30 cellular contexts compared by ENCODE assay signal in the genomic region with DNA sequence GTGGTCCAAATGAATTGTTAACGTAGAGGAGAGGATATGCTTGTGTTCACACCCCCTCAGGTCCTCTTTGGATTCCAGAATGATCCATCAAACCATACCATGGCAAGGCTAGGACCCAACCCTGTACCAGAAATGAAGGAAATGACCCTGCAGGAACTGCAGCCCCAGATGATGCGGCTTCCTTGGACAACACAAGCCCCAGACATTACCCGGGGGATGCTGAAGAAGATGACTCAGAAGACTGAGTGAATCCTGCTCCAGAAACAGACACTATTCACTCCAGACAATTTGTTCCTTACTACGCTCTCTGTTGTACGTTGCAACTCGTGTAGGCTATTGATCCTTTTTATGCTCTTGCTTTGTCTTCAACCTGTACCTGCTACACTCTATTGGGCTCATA.
"Had no signal": no experiment of that assay in that cellular context is flagged by ENCODE, and none has a peak within 500 bp of the region (broad histone marks: within the 10 kb centered on the region; RNA-seq: fewer than 3 reads in every experiment).

No MANE protein-coding gene starts in this region.

- H3K36me3 ChIP-seq: ascending aorta, brain microvascular endothelial cell, esophagus muscularis mucosa had no signal

- H3K9me3 ChIP-seq: ascending aorta, esophagus muscularis mucosa had no signal

- DNase-seq: activated CD4-positive, alpha-beta memory T cell treated with anti-CD3 and anti-CD28 coated beads, Interleukin-2, amount 10 ng/mL, durations not matched to agents 7 days and 5 days; activated CD4-positive, alpha-beta T cell treated with anti-CD3 and anti-CD28 coated beads for 1 hour; activated CD4-positive, alpha-beta T cell treated with anti-CD3 and anti-CD28 coated beads for 4 hours; activated CD4-positive, alpha-beta T cell treated with anti-CD3 and anti-CD28 coated beads, Interleukin-2, amount 10 ng/mL, durations not matched to agents 7 days and 5 days; activated CD4-positive, alpha-beta T cell treated with anti-CD3 and anti-CD28 coated beads, Interleukin-2, amount 50 U/mL, for 4 hours; activated CD8-positive, alpha-beta memory T cell treated with anti-CD3 and anti-CD28 coated beads, Interleukin-2, amount 50 U/mL, for 48 hours; activated gamma-delta T cell; activated naive CD4-positive, alpha-beta T cell; activated naive CD4-positive, alpha-beta T cell treated with anti-CD3 and anti-CD28 coated beads, Interleukin-2, amount 10 ng/mL, durations not matched to agents 7 days and 5 days; activated naive CD8-positive, alpha-beta T cell treated with anti-CD3 and anti-CD28 coated beads, Interleukin-2, amount 10 ng/mL, durations not matched to agents 7 days and 5 days; activated T-cell treated with anti-CD3 and anti-CD28 coated beads for 4 hours; activated T-cell treated with anti-CD3 and anti-CD28 coated beads, Interleukin-2, amount 50 U/mL, for 24 hours; activated T-cell treated with anti-CD3 and anti-CD28 coated beads, Interleukin-2, amount 50 U/mL, for 72 hours; brain microvascular endothelial cell; dorsolateral prefrontal cortex; effector memory CD8-positive, alpha-beta T cell; erythroblast; head of caudate nucleus; hippocampal formation; T-helper 2 cell had no signal

- H3K4me1 ChIP-seq: ascending aorta, esophagus muscularis mucosa had no signal

- H3K36me3 Mint-ChIP-seq: activated naive CD4-positive, alpha-beta T cell treated with anti-CD3 and anti-CD28 coated beads, Interleukin-2, amount 10 ng/mL, durations not matched to agents 7 days and 5 days had no signal

- H3K27ac Mint-ChIP-seq: activated CD4-positive, alpha-beta memory T cell treated with anti-CD3 and anti-CD28 coated beads, Interleukin-2, amount 10 ng/mL, durations not matched to agents 7 days and 5 days; activated CD4-positive, alpha-beta T cell treated with anti-CD3 and anti-CD28 coated beads, Interleukin-2, amount 10 ng/mL, durations not matched to agents 7 days and 5 days; activated naive CD4-positive, alpha-beta T cell treated with anti-CD3 and anti-CD28 coated beads, Interleukin-2, amount 10 ng/mL, durations not matched to agents 7 days and 5 days; activated naive CD4-positive, alpha-beta T cell treated with anti-CD3 and anti-CD28 coated beads, Interleukin-2, amount 50 U/mL, for 72 hours; activated naive CD8-positive, alpha-beta T cell treated with anti-CD3 and anti-CD28 coated beads, Interleukin-2, amount 10 ng/mL, durations not matched to agents 7 days and 5 days; activated T-cell treated with anti-CD3 and anti-CD28 coated beads, Interleukin-2, amount 50 U/mL, for 24 hours; activated T-cell treated with anti-CD3 and anti-CD28 coated beads, Interleukin-2, amount 50 U/mL, for 72 hours; dendritic cell treated with granulocyte-macrophage colony-stimulating factor and Interleukin-4, amounts not matched to agents 40 ng/mL and 50 ng/mL, for 4 days; effector memory CD8-positive, alpha-beta T cell; WTC11 had no signal

- H3K4me3 ChIP-seq: ascending aorta, coronary artery, dorsolateral prefrontal cortex, esophagus muscularis mucosa had no signal

- H3K4me3 Mint-ChIP-seq: activated CD4-positive, alpha-beta memory T cell treated with anti-CD3 and anti-CD28 coated beads, Interleukin-2, amount 10 ng/mL, durations not matched to agents 7 days and 5 days; activated CD4-positive, alpha-beta T cell treated with anti-CD3 and anti-CD28 coated beads, Interleukin-2, amount 10 ng/mL, durations not matched to agents 7 days and 5 days; activated naive CD4-positive, alpha-beta T cell treated with anti-CD3 and anti-CD28 coated beads, Interleukin-2, amount 10 ng/mL, durations not matched to agents 7 days and 5 days; activated naive CD8-positive, alpha-beta T cell treated with anti-CD3 and anti-CD28 coated beads, Interleukin-2, amount 10 ng/mL, durations not matched to agents 7 days and 5 days; activated T-cell treated with anti-CD3 and anti-CD28 coated beads, Interleukin-2, amount 50 U/mL, for 24 hours; activated T-cell treated with anti-CD3 and anti-CD28 coated beads, Interleukin-2, amount 50 U/mL, for 72 hours; central memory CD8-positive, alpha-beta T cell; dendritic cell treated with granulocyte-macrophage colony-stimulating factor and Interleukin-4, amounts not matched to agents 40 ng/mL and 50 ng/mL, for 4 days; effector memory CD8-positive, alpha-beta T cell; WTC11 had no signal

- H3K27me3 ChIP-seq: ascending aorta, brain microvascular endothelial cell, dorsolateral prefrontal cortex, esophagus muscularis mucosa had no signal

- H3K27me3 Mint-ChIP-seq: activated CD4-positive, alpha-beta T cell treated with anti-CD3 and anti-CD28 coated beads, Interleukin-2, amount 10 ng/mL, durations not matched to agents 7 days and 5 days; activated naive CD4-positive, alpha-beta T cell treated with anti-CD3 and anti-CD28 coated beads, Interleukin-2, amount 10 ng/mL, durations not matched to agents 7 days and 5 days; activated naive CD8-positive, alpha-beta T cell treated with anti-CD3 and anti-CD28 coated beads, Interleukin-2, amount 10 ng/mL, durations not matched to agents 7 days and 5 days; activated T-cell treated with anti-CD3 and anti-CD28 coated beads, Interleukin-2, amount 50 U/mL, for 24 hours; central memory CD8-positive, alpha-beta T cell; dendritic cell treated with granulocyte-macrophage colony-stimulating factor and Interleukin-4, amounts not matched to agents 40 ng/mL and 50 ng/mL, for 4 days had no signal

- FAIRE-seq: bronchial epithelial cell, frontal cortex had no signal

- ATAC-seq: activated naive CD4-positive, alpha-beta T cell treated with anti-CD3 and anti-CD28 coated beads, Interleukin-2, amount 50 U/mL, for 72 hours; activated T-cell treated with anti-CD3 and anti-CD28 coated beads, Interleukin-2, amount 50 U/mL, for 72 hours; effector memory CD8-positive, alpha-beta T cell; WTC11 had no signal

- H3K27ac ChIP-seq: ascending aorta, brain microvascular endothelial cell, coronary artery, dorsolateral prefrontal cortex, esophagus muscularis mucosa, VCaP had no signal

- H3K9me3 Mint-ChIP-seq: central memory CD8-positive, alpha-beta T cell; effector memory CD8-positive, alpha-beta T cell had no signal

- H3K4me1 Mint-ChIP-seq: activated CD4-positive, alpha-beta memory T cell treated with anti-CD3 and anti-CD28 coated beads, Interleukin-2, amount 10 ng/mL, durations not matched to agents 7 days and 5 days; activated CD4-positive, alpha-beta T cell treated with anti-CD3 and anti-CD28 coated beads, Interleukin-2, amount 10 ng/mL, durations not matched to agents 7 days and 5 days; activated naive CD4-positive, alpha-beta T cell treated with anti-CD3 and anti-CD28 coated beads, Interleukin-2, amount 10 ng/mL, durations not matched to agents 7 days and 5 days; activated naive CD8-positive, alpha-beta T cell treated with anti-CD3 and anti-CD28 coated beads, Interleukin-2, amount 10 ng/mL, durations not matched to agents 7 days and 5 days; central memory CD8-positive, alpha-beta T cell; WTC11 had no signal
